ENCODE assay signal across 8 cellular contexts in the genomic region with DNA sequence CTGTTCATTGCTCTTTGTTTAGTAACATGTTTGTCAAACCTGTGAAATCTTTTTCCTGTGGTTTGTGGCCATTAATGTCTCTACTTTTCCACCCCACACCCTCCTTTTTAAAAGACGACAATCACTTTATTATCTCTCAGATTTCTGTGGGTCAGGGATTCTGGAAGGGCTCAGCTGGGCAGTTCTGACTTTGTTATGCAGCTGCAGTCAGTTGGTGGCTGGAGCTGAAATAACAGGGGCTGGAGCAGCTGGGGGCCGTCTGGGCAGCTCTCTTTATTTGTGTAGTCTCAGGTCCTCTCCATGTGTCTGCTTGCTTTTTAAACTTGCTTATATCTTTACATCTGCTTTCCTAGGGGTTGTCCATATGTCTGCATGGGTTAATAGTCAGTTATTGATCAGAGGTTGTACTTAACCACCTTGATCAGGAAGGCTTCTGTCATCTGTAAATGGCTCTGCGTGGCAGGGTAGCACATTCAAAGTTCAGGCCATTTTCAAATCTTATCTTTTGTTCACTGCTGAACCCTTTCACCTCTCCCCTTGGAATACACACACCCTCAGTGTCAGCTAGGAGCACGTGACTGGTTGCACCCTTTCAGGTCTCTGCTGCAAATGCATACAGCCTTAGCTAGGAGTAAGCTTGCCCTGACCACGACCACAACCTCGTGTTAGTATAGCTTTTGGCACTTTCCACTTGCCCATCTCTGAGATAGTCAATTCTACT.
DNase-seq lines count a peak whose midpoint lies in the region.

No MANE protein-coding gene starts in this region.

- peak in 2 of 3 experiments; percentile 23 to 66 for DNase-seq in NCI-H1417 (lab: John Stamatoyannopoulos, UW)
- DNase-seq in NCI-H1417 treated with DMSO at 0.1 percent for 48 hours (lab: John Stamatoyannopoulos, UW): no peak
- peak; percentile 48 for DNase-seq in activated T-cell treated with anti-CD3 and anti-CD28 coated beads, Interleukin-2, amount 50 U/mL, for 1 hour
- DNase-seq in iPS-NIHi11 (ENCODE audit: low spot score): peak; percentile 57
- DNase-seq in stimulated activated CD8-positive, alpha-beta memory T cell treated with anti-CD3 and anti-CD28 coated beads, Interleukin-4, amount 100 ng/mL, for 48 hours: peak; percentile 70
- no peak for DNase-seq in DMS53 treated with DMSO at 0.1 percent for 48 hours (lab: John Stamatoyannopoulos, UW; ENCODE audit: unreplicated experiment)
- no peak for DNase-seq in DMS79 treated with DMSO at 0.1 percent for 48 hours (lab: John Stamatoyannopoulos, UW)
- DNase-seq in T-helper 9 cell: no peak

Comparison
In these comparisons a context has a peak if more than half of its experiments do, and no peak if none do; other contexts are left out.
1. DNase-seq: peak in NCI-H1417 (2 of 3), activated T-cell treated with anti-CD3 and anti-CD28 coated beads, Interleukin-2, amount 50 U/mL, for 1 hour (single experiment), iPS-NIHi11 (single experiment) and stimulated activated CD8-positive, alpha-beta memory T cell treated with anti-CD3 and anti-CD28 coated beads, Interleukin-4, amount 100 ng/mL, for 48 hours (single experiment); none in NCI-H1417 treated with DMSO at 0.1 percent for 48 hours (single experiment), DMS53 treated with DMSO at 0.1 percent for 48 hours (single experiment), DMS79 treated with DMSO at 0.1 percent for 48 hours (single experiment) and T-helper 9 cell (single experiment).